20 cellular contexts compared by ENCODE assay signal in genomic region chr4:181752516-181752915, GRCh38.
"Had no signal": no experiment of that assay in that cellular context is flagged by ENCODE, and none has a peak within 500 bp of the region (broad histone marks: within the 10 kb centered on the region; RNA-seq: fewer than 3 reads in every experiment).

No MANE protein-coding gene starts in this region.

- H3K4me1 ChIP-seq: gastroesophageal sphincter, left ventricle myocardium inferior, right atrium auricular region, uterus had no signal

- H3K27ac ChIP-seq: epithelial cell of prostate, gastroesophageal sphincter, left ventricle myocardium inferior, right atrium auricular region, skin epidermis, tibial nerve, uterus had no signal

- H3K4me3 ChIP-seq: gastroesophageal sphincter, left ventricle myocardium inferior, right atrium auricular region, skin epidermis, tibial nerve, uterus had no signal

- H3K9me3 ChIP-seq: gastroesophageal sphincter, left ventricle myocardium inferior, right atrium auricular region, tibial nerve, uterus had no signal

- H3K36me3 ChIP-seq: gastroesophageal sphincter, left ventricle myocardium inferior, right atrium auricular region, tibial nerve, uterus had no signal

- DNase-seq: activated CD4-positive, alpha-beta memory T cell treated with anti-CD3 and anti-CD28 coated beads, Interleukin-2, amount 10 ng/mL, durations not matched to agents 7 days and 5 days; activated CD4-positive, alpha-beta T cell treated with anti-CD3 and anti-CD28 coated beads for 4 hours; activated effector memory CD4-positive, alpha-beta T cell treated with Interleukin-2 at 50 U/mL for 16 hours; activated T-cell treated with anti-CD3 and anti-CD28 coated beads, Interleukin-2, amount 50 U/mL, for 4 hours; cerebellar nuclear complex; dermis blood vessel endothelial cell; effector memory CD8-positive, alpha-beta T cell; left ventricle myocardium inferior; stimulated activated CD4-positive, alpha-beta T cell treated with anti-CD3 and anti-CD28 coated beads, Interleukin-4, amount 100 ng/mL, for 24 hours; stimulated activated naive CD4-positive, alpha-beta T cell; substantia nigra; T-helper 17 cell; uterus had no signal

- H3K27me3 ChIP-seq: gastroesophageal sphincter, right atrium auricular region, tibial nerve, uterus had no signal

- ATAC-seq: activated T-cell treated with anti-CD3 and anti-CD28 coated beads, Interleukin-2, amount 50 U/mL, for 4 hours; effector memory CD8-positive, alpha-beta T cell; gastroesophageal sphincter; natural killer cell treated with Interleukin-12 subunit alpha and Interleukin-12 subunit beta and Interleukin-15 and Interleukin-18, amount 100 ng/mL, for 72 hours; T-helper 17 cell; WTC11 had no signal
